In genomic region chr9:91043786-91044185, GRCh38 we compare ENCODE assay signal across 19 cellular contexts.
DNase-seq lines count a peak whose midpoint lies in the region; ATAC-seq and TF ChIP-seq lines count a peak whose summit lies in the region.
"Had no signal": no experiment of that assay in that cellular context is flagged by ENCODE, and none has a peak within 500 bp of the region (broad histone marks: within the 10 kb centered on the region; RNA-seq: fewer than 3 reads in every experiment).

No MANE protein-coding gene starts in this region.

- intact Hi-C loops in MCF 10A (cut with micrococcal nuclease) (no loop called here), breast epithelium (cut with DNase I; ENCODE audit: low total_unique reads) (no loop called here), left colon (cut with DNase I, micrococcal nuclease) (no loop called here), gastrocnemius medialis (cut with DNase I; ENCODE audit: low total_unique reads) (no loop called here), heart right ventricle (cut with DNase I) (no loop called here)

- TF ChIP-seq POLR2A in breast epithelium (IDR thresholded peaks at IDR 0.05) = no peak
- no peak for TF ChIP-seq POLR2A in gastrocnemius medialis (IDR thresholded peaks at IDR 0.05)

- ATAC-seq in left colon (peak; percentile 61), gastrocnemius medialis (no peak), HG03469 (IDR thresholded peaks at IDR 0.05; ENCODE audit: unreplicated experiment) (no peak), heart right ventricle (no peak)
- ATAC-seq: A549, HCT116 had no signal

- H3K27me3 ChIP-seq in breast epithelium (peaks cover 0 to 3% of the 10 kb centered on the region in 2 donors), neural progenitor cell (no peaks in the 10 kb centered on the region), gastrocnemius medialis (no peaks in the 10 kb centered on the region), heart right ventricle (peaks cover 0 to 23% (median 3%) of the 10 kb centered on the region in 7 donors)

- no peak for DNase-seq in MCF 10A (ENCODE audit: unreplicated experiment)
- no peak for DNase-seq in breast epithelium (ENCODE audit: low spot score in 2 of 2)
- no peak for DNase-seq in left colon
- DNase-seq in neural progenitor cell (ENCODE audit: low spot score) = no peak
- no peak for DNase-seq in gastrocnemius medialis
- DNase-seq in substantia nigra (lab: John Stamatoyannopoulos, UW) = no peak
- no peak for DNase-seq in heart right ventricle
- DNase-seq: C1 segment of cervical spinal cord, GF-D8, GM23248, NCI-H1048, NCI-H1436 treated with DMSO at 0.1 percent for 48 hours, NCI-H2029 treated with DMSO at 0.1 percent for 48 hours, NCI-H510A, NCI-H774 had no signal

- 81% methylated on average over 5 of the region's 5 CpGs for WGBS in heart right ventricle, 2 donors

- H3K4me2 ChIP-seq in neural progenitor cell = no peak overlapping the region
- H3K4me2 ChIP-seq: A549, KMS-11 had no signal

- no peak overlapping the region for H3K9ac ChIP-seq in neural progenitor cell
- H3K9ac ChIP-seq: GM23248, KMS-11 had no signal

- CTCF ChIA-PET in MCF 10A (lab: Yijun Ruan, JAX) = interaction anchor here (0.6 to 0.7 kb wide), 2 partner anchors 12 to 120 kb away, joined by 3 read pairs; no protein-coding TSS in a partner anchor

- no peaks in the 10 kb centered on the region for H3K4me1 ChIP-seq in breast epithelium
- H3K4me1 ChIP-seq in neural progenitor cell = no peaks in the 10 kb centered on the region
- peaks cover 6 to 7% of the 10 kb centered on the region in 2 donors for H3K4me1 ChIP-seq in gastrocnemius medialis
- H3K4me1 ChIP-seq in heart right ventricle = peaks cover 0 to 8% (median 0%) of the 10 kb centered on the region in 9 donors

- peaks cover 18% of the 10 kb centered on the region for H3K4me1 Mint-ChIP-seq in MCF 10A (ENCODE audit: insufficient read depth, unreplicated experiment)
- H3K4me1 Mint-ChIP-seq in neural progenitor cell = peaks cover 13% of the 10 kb centered on the region

- POLR2A ChIA-PET in MCF 10A (lab: Yijun Ruan, JAX) = no interaction called here

- no peaks in the 10 kb centered on the region for H4K20me1 ChIP-seq in neural progenitor cell (ENCODE audit: low read depth)

- in situ Hi-C loops in gastrocnemius medialis (cut with MboI; ENCODE audit: low sequenced_read_pairs in 4 of 4) = loop anchor here (5.0 to 25.0 kb wide), 4 partner anchors 381 to 644 kb away; partner anchors contain the start of gene NFIL3 (in 1 of the 4)

- no peaks in the 10 kb centered on the region for H3F3A ChIP-seq in neural progenitor cell (ENCODE audit: low read depth)

- no peak for TF ChIP-seq CTCF in MCF 10A (IDR thresholded peaks at IDR 0.05; ENCODE audit: unreplicated experiment)
- TF ChIP-seq CTCF in breast epithelium (IDR thresholded peaks at IDR 0.05) = no peak
- TF ChIP-seq CTCF in neural progenitor cell (IDR thresholded peaks at IDR 0.05) = no peak
- no peak for TF ChIP-seq CTCF in gastrocnemius medialis (IDR thresholded peaks at IDR 0.05 in 4 of 5, conservative IDR thresholded peaks at IDR 0.05 in 1 of 5)
- TF ChIP-seq CTCF in heart right ventricle (IDR thresholded peaks at IDR 0.05) = no peak

- H3K9me3 Mint-ChIP-seq in MCF 10A (ENCODE audit: unreplicated experiment) = no peaks in the 10 kb centered on the region
- no peaks in the 10 kb centered on the region for H3K9me3 Mint-ChIP-seq in neural progenitor cell

- H3K27ac ChIP-seq in breast epithelium (no peak overlapping the region), neural progenitor cell (no peak overlapping the region), gastrocnemius medialis (no peak overlapping the region), substantia nigra (ENCODE audit: low read depth, low read length, poor library complexity, severe bottlenecking) (no peak overlapping the region), heart right ventricle (no peak overlapping the region)
- H3K27ac ChIP-seq: A549, GM23248, KMS-11 had no signal

- H3K36me3 ChIP-seq in breast epithelium (no peaks in the 10 kb centered on the region), neural progenitor cell (no peaks in the 10 kb centered on the region), gastrocnemius medialis (no peaks in the 10 kb centered on the region), heart right ventricle (no peaks in the 10 kb centered on the region)

- peak overlapping the region; percentile 31 for H3K27ac Mint-ChIP-seq in MCF 10A (ENCODE audit: low read depth, unreplicated experiment)
- peak overlapping the region; percentile 34 for H3K27ac Mint-ChIP-seq in neural progenitor cell

- H3K4me3 ChIP-seq in breast epithelium = no peak overlapping the region
- H3K4me3 ChIP-seq in neural progenitor cell = no peak overlapping the region
- H3K4me3 ChIP-seq in gastrocnemius medialis = no peak overlapping the region
- no peak overlapping the region for H3K4me3 ChIP-seq in heart right ventricle
- H3K4me3 ChIP-seq: A549, GM23248 had no signal

- BruUV-seq in MCF 10A (replicated peaks; lab: Mats Ljungman, UMichigan) = no TSS peak

- no peaks in the 10 kb centered on the region for H3K9me3 ChIP-seq in breast epithelium
- H3K9me3 ChIP-seq in neural progenitor cell (ENCODE audit: low read depth) = no peaks in the 10 kb centered on the region
- H3K9me3 ChIP-seq in gastrocnemius medialis = no peaks in the 10 kb centered on the region
- H3K9me3 ChIP-seq in heart right ventricle = no peaks in the 10 kb centered on the region
- H3K9me3 ChIP-seq: A549 had no signal

- H3K4me3 Mint-ChIP-seq in MCF 10A (ENCODE audit: unreplicated experiment) (no peak overlapping the region), neural progenitor cell (no peak overlapping the region)

- H3K27me3 Mint-ChIP-seq in MCF 10A (ENCODE audit: insufficient read depth, unreplicated experiment) = no peaks in the 10 kb centered on the region
- H3K27me3 Mint-ChIP-seq in neural progenitor cell (ENCODE audit: insufficient read depth, low read depth) = peaks cover 2% of the 10 kb centered on the region

- H3K79me2 ChIP-seq in neural progenitor cell (ENCODE audit: low read depth) = no peaks in the 10 kb centered on the region

- H2AFZ ChIP-seq in neural progenitor cell (replicated peaks) = no peak overlapping the region
- H2AFZ ChIP-seq: GM23248 had no signal

- no peaks in the 10 kb centered on the region for H3K36me3 Mint-ChIP-seq in MCF 10A (ENCODE audit: insufficient read depth, unreplicated experiment)
- H3K36me3 Mint-ChIP-seq in neural progenitor cell = no peaks in the 10 kb centered on the region
